In the genomic region with DNA sequence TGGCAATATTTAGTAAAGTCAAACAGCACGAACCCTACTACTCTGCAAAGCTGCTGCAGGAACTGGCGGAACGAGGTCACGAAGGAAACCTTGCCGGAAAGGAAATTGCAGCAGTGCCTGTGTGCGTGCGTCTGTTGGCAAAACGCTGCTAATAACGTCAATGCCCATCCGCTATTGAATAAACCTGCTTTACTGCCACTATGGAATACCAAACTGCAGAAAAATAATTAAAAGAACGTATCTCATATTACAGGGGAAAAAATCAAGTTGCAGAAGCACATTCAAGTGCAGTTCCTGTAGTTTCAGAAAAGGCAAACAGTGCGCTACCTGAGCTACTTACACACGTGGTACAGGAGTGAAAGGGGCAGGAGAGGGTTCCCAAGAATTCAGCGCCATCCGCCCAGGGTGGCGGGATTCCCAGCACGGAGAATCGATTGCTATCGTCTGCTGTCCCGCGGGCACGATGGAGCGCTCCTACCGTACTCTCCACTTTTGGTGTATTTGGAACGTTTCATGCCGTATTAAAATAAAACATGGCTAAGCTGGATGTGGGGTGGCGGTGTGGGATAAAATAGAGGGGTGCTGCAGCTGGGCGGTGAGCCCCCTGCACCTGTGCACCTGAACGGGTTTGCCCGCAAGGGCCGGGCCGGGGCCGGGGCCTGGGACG, we compare ENCODE assay signal across 8 cellular contexts. TPM values are rescaled to one million over a fixed set of nuclear protein-coding genes. Genes with fewer than 3 reads are reported as not detected.
DNase-seq lines count a peak whose midpoint lies in the region; ATAC-seq, FAIRE-seq and TF ChIP-seq lines count a peak whose summit lies in the region.

No MANE protein-coding gene starts in this region.

- H3K4me3 ChIP-seq in GM12875 (ENCODE audit: low read depth, low read length) (peak overlapping the region; percentile 68), colonic mucosa (peak overlapping the region; percentile 91), right lobe of liver (peak overlapping the region; percentile 66 to 83 (median 82))

- no peak for TF ChIP-seq POLR2A in right lobe of liver (IDR thresholded peaks at IDR 0.05)

- no peak for TF ChIP-seq CTCF in GM12875 (IDR thresholded peaks at IDR 0.05; ENCODE audit: borderline replicate concordance, insufficient read depth, low read depth, low read length)
- TF ChIP-seq CTCF in colonic mucosa (IDR thresholded peaks at IDR 0.05), result no peak
- TF ChIP-seq CTCF in right lobe of liver (IDR thresholded peaks at IDR 0.05), result no peak
- TF ChIP-seq CTCF in D721Med (IDR thresholded peaks at IDR 0.05; ENCODE audit: insufficient read depth, missing control alignments), result no peak

- intact Hi-C loops in colonic mucosa (cut with DNase I) (no loop called here), right lobe of liver (cut with DNase I) (no loop called here)

- ATAC-seq in right lobe of liver (peak; percentile 6 to 38 (median 27)), HG03196 (IDR thresholded peaks at IDR 0.05; ENCODE audit: unreplicated experiment) (no peak)

- H3K27ac ChIP-seq in colonic mucosa (peak overlapping the region; percentile 82), right lobe of liver (peak overlapping the region; percentile 13 to 85 (median 84))

- H3K27me3 ChIP-seq in colonic mucosa, result no peaks in the 10 kb centered on the region
- H3K27me3 ChIP-seq in right lobe of liver, result no peaks in the 10 kb centered on the region

- under 1% methylated on average over 27 of the region's 34 CpGs for WGBS in right lobe of liver (ENCODE audit: insufficient coverage, low coverage, low lambda C conversion rate, missing lambda C conversion rate)

- H3K9ac ChIP-seq in colonic mucosa (ENCODE audit: low read depth in 2 of 2, low read length in 2 of 2), result peak overlapping the region; percentile 71 to 77

- H3K4me1 ChIP-seq in colonic mucosa, result peaks cover 10% of the 10 kb centered on the region
- H3K4me1 ChIP-seq in right lobe of liver, result peaks cover 3 to 37% (median 15%) of the 10 kb centered on the region in 4 donors

- DNase-seq in NCI-H1105 (lab: John Stamatoyannopoulos, UW), result peak; percentile 42
- DNase-seq in activated CD4-positive, alpha-beta T cell treated with anti-CD3 and anti-CD28 coated beads for 1 hour, result peak; percentile 31
- DNase-seq in colonic mucosa, result peak; percentile 63
- peak; percentile 61 to 76 (median 76) for DNase-seq in right lobe of liver
- DNase-seq in stimulated activated CD4-positive, alpha-beta T cell treated with anti-CD3 and anti-CD28 coated beads, Interleukin-4, amount 100 ng/mL, for 48 hours (ENCODE audit: low read depth in 2 of 2), result peak; percentile 31 to 35
- no peak for DNase-seq in D721Med (ENCODE audit: insufficient read length, low spot score)

- no peak for FAIRE-seq in D721Med (lab: Jason Lieb, UNC)

- H3K36me3 ChIP-seq in colonic mucosa (peaks cover 14% of the 10 kb centered on the region), right lobe of liver (peaks cover 0 to 23% (median 9%) of the 10 kb centered on the region in 4 donors)

- no peaks in the 10 kb centered on the region for H3K9me3 ChIP-seq in colonic mucosa
- no peaks in the 10 kb centered on the region for H3K9me3 ChIP-seq in right lobe of liver

RNA-seq across cellular contexts. Expression of a gene that starts 0.5 kb away (rescaled TPM):
- 100 to 1,000 TPM; 133 to 178 TPM for total RNA-seq in colonic mucosa
- 10 to 100 TPM; 26.4 to 54.7 (median 35.4) TPM for total RNA-seq in right lobe of liver

RNA-seq across cellular contexts. Expression of a gene that starts 4.3 kb away (rescaled TPM):
- total RNA-seq in colonic mucosa, result 100 to 1,000 TPM in 1 of 2 donors, 10 to 100 TPM in 1; 75.3 to 163 TPM
- total RNA-seq in right lobe of liver, result 100 to 1,000 TPM in 4 of 6 experiments, 10 to 100 TPM in 2; 42.0 to 320 (median 126) TPM
